8 cellular contexts compared by ENCODE assay signal in genomic region chr1:88736633-88737248, GRCh38. TPM values are rescaled to one million over a fixed set of nuclear protein-coding genes. Genes with fewer than 3 reads are reported as not detected.
DNase-seq lines count a peak whose midpoint lies in the region; ATAC-seq, FAIRE-seq and TF ChIP-seq lines count a peak whose summit lies in the region.

No MANE protein-coding gene starts in this region.

- no peak for ATAC-seq in CD8-positive, alpha-beta T cell
- ATAC-seq in HG02973 (IDR thresholded peaks at IDR 0.05; ENCODE audit: unreplicated experiment): no peak

- H3K9me3 Mint-ChIP-seq in activated CD4-positive, alpha-beta memory T cell treated with anti-CD3 and anti-CD28 coated beads, Interleukin-2, amount 10 ng/mL, durations not matched to agents 7 days and 5 days: peaks cover 4% of the 10 kb centered on the region
- peaks cover 23% of the 10 kb centered on the region for H3K9me3 Mint-ChIP-seq in CD8-positive, alpha-beta T cell

- H3K27me3 ChIP-seq in CD8-positive, alpha-beta T cell (ENCODE audit: insufficient read depth, low read length): no peaks in the 10 kb centered on the region

- no peak overlapping the region for H3K4me3 ChIP-seq in CD8-positive, alpha-beta T cell (ENCODE audit: low read depth, low read length)

- peaks cover 10% of the 10 kb centered on the region for H3K9me3 ChIP-seq in CD8-positive, alpha-beta T cell (ENCODE audit: low read length)

- no peak overlapping the region for H3K27ac Mint-ChIP-seq in activated CD4-positive, alpha-beta memory T cell treated with anti-CD3 and anti-CD28 coated beads, Interleukin-2, amount 10 ng/mL, durations not matched to agents 7 days and 5 days
- H3K27ac Mint-ChIP-seq in CD8-positive, alpha-beta T cell: no peak overlapping the region

- H3K4me3 Mint-ChIP-seq in activated CD4-positive, alpha-beta memory T cell treated with anti-CD3 and anti-CD28 coated beads, Interleukin-2, amount 10 ng/mL, durations not matched to agents 7 days and 5 days: no peak overlapping the region
- no peak overlapping the region for H3K4me3 Mint-ChIP-seq in CD8-positive, alpha-beta T cell

- DNase-seq in EH (ENCODE audit: low read depth) (peak; percentile 69), HTR-8/SVneo (ENCODE audit: insufficient read length, low spot score) (peak; percentile 7), iPS-NIHi11 (ENCODE audit: low spot score) (peak; percentile 56), GM19240 (ENCODE audit: insufficient read length, low spot score) (no peak), G401 (ENCODE audit: low spot score) (no peak)
- DNase-seq in activated CD4-positive, alpha-beta memory T cell treated with anti-CD3 and anti-CD28 coated beads, Interleukin-2, amount 10 ng/mL, durations not matched to agents 7 days and 5 days: peak; percentile 49
- DNase-seq in CD8-positive, alpha-beta T cell: no peak

- no peaks in the 10 kb centered on the region for H3K36me3 ChIP-seq in CD8-positive, alpha-beta T cell (ENCODE audit: insufficient read depth, low read length)

- CTCF ChIA-PET in activated CD4-positive, alpha-beta memory T cell treated with anti-CD3 and anti-CD28 coated beads, Interleukin-2, amount 10 ng/mL, durations not matched to agents 7 days and 5 days (lab: Charles Lee): interaction anchor here (0.9 to 3.6 kb wide), 5 partner anchors 9 to 248 kb away, joined by 3 to 32 read pairs (median 3); no protein-coding TSS in a partner anchor
- CTCF ChIA-PET in CD8-positive, alpha-beta T cell (lab: Charles Lee): interaction anchor here (1.2 kb wide), 1 partner anchor 140 kb away, joined by 3 read pairs; no protein-coding TSS in a partner anchor

- H3K4me1 Mint-ChIP-seq in activated CD4-positive, alpha-beta memory T cell treated with anti-CD3 and anti-CD28 coated beads, Interleukin-2, amount 10 ng/mL, durations not matched to agents 7 days and 5 days: peaks cover 7% of the 10 kb centered on the region
- H3K4me1 Mint-ChIP-seq in CD8-positive, alpha-beta T cell (ENCODE audit: low read depth): peaks cover 31% of the 10 kb centered on the region

- TF ChIP-seq CTCF in CD8-positive, alpha-beta T cell (IDR thresholded peaks at IDR 0.05): no peak

- H3K4me1 ChIP-seq in CD8-positive, alpha-beta T cell (ENCODE audit: insufficient read depth, low read length): peaks cover 4% of the 10 kb centered on the region

- intact Hi-C loops in CD8-positive, alpha-beta T cell (cut with DNase I, micrococcal nuclease): no loop called here

- peak; percentile 85 for FAIRE-seq in HTR-8/SVneo (lab: Jason Lieb, UNC)

- peaks cover 24% of the 10 kb centered on the region for H3K36me3 Mint-ChIP-seq in activated CD4-positive, alpha-beta memory T cell treated with anti-CD3 and anti-CD28 coated beads, Interleukin-2, amount 10 ng/mL, durations not matched to agents 7 days and 5 days (ENCODE audit: low read depth)
- H3K36me3 Mint-ChIP-seq in CD8-positive, alpha-beta T cell: peaks cover 54% of the 10 kb centered on the region

- no peak overlapping the region for H3K27ac ChIP-seq in CD8-positive, alpha-beta T cell (ENCODE audit: low read depth, low read length)

- POLR2A ChIA-PET in activated CD4-positive, alpha-beta memory T cell treated with anti-CD3 and anti-CD28 coated beads, Interleukin-2, amount 10 ng/mL, durations not matched to agents 7 days and 5 days (lab: Charles Lee): no interaction called here
- POLR2A ChIA-PET in CD8-positive, alpha-beta T cell (lab: Charles Lee): interaction anchor here (0.8 kb wide), 1 partner anchor 8 kb away, joined by 3 read pairs; no protein-coding TSS in a partner anchor

- in situ Hi-C loops in G401 (cut with HindIII; ENCODE audit: low sequenced_read_pairs): no loop called here

- H3K27me3 Mint-ChIP-seq in activated CD4-positive, alpha-beta memory T cell treated with anti-CD3 and anti-CD28 coated beads, Interleukin-2, amount 10 ng/mL, durations not matched to agents 7 days and 5 days: no peaks in the 10 kb centered on the region
- no peaks in the 10 kb centered on the region for H3K27me3 Mint-ChIP-seq in CD8-positive, alpha-beta T cell (ENCODE audit: low read depth)

RNA-seq across cellular contexts. Expression of gene PKN2, which starts 52.7 kb away (rescaled TPM):
- 10 to 100 TPM; 25.5 to 25.9 TPM for total RNA-seq in activated CD4-positive, alpha-beta memory T cell treated with anti-CD3 and anti-CD28 coated beads, Interleukin-2, amount 10 ng/mL, durations not matched to agents 7 days and 5 days
- total RNA-seq in CD8-positive, alpha-beta T cell: 10 to 100 TPM; 42.3 to 43.7 TPM
- 26.5 and 55.6 TPM in 2 replicates for total RNA-seq in G401 (2014; rRNA removed; shearing (Covaris generic))

Comparison
In these comparisons a context has a peak if more than half of its experiments do, and no peak if none do; other contexts are left out.
1. DNase-seq: peak in EH (single experiment), HTR-8/SVneo (single experiment), activated CD4-positive, alpha-beta memory T cell treated with anti-CD3 and anti-CD28 coated beads, Interleukin-2, amount 10 ng/mL, durations not matched to agents 7 days and 5 days (single experiment) and iPS-NIHi11 (single experiment); none in CD8-positive, alpha-beta T cell (0 of 7), GM19240 (single experiment) and G401 (single experiment).